ENCODE assay signal across 20 cellular contexts in genomic region chr17:82250868-82251500, GRCh38. TPM values are rescaled to one million over a fixed set of nuclear protein-coding genes. Genes with fewer than 3 reads are reported as not detected.
DNase-seq lines count a peak whose midpoint lies in the region; ATAC-seq and TF ChIP-seq lines count a peak whose summit lies in the region.
"Had no signal": no experiment of that assay in that cellular context is flagged by ENCODE, and none has a peak within 500 bp of the region (broad histone marks: within the 10 kb centered on the region; RNA-seq: fewer than 3 reads in every experiment).

No MANE protein-coding gene starts in this region.

- no peak for TF ChIP-seq CTCF in lower lobe of right lung (IDR thresholded peaks at IDR 0.05)

- H3K27ac ChIP-seq in lower lobe of right lung (no peak overlapping the region), stomach smooth muscle (ENCODE audit: low read length) (peak overlapping the region; percentile 46)
- H3K27ac ChIP-seq: pancreas, upper lobe of left lung had no signal

- peaks cover 87% of the 10 kb centered on the region for H3K36me3 ChIP-seq in lower lobe of right lung
- peaks cover 66 to 67% of the 10 kb centered on the region in 2 donors for H3K36me3 ChIP-seq in stomach smooth muscle (ENCODE audit: control insufficient read depth in 2 of 2, insufficient read depth in 2 of 2, low read length in 2 of 2)

- H3K4me1 ChIP-seq in lower lobe of right lung: peaks cover 19% of the 10 kb centered on the region
- peaks cover 30% of the 10 kb centered on the region for H3K4me1 ChIP-seq in stomach smooth muscle (ENCODE audit: control insufficient read depth, insufficient read depth, low read length)
- H3K4me1 ChIP-seq: pancreas had no signal

- H3K4me3 ChIP-seq in lower lobe of right lung (no peak overlapping the region), stomach smooth muscle (ENCODE audit: low read length in 2 of 2) (no peak overlapping the region)
- H3K4me3 ChIP-seq: pancreas, stomach, upper lobe of left lung had no signal

- ATAC-seq in stimulated activated naive CD8-positive, alpha-beta T cell treated with anti-CD3 and anti-CD28 coated beads, Interleukin-15, Interleukin-2, amounts not matched to agents 100 U/mL and 50 U/mL, for 24 hours: no peak
- no peak for ATAC-seq in lower lobe of right lung
- ATAC-seq: pancreas had no signal

- H3K9me3 Mint-ChIP-seq in stimulated activated naive CD8-positive, alpha-beta T cell treated with anti-CD3 and anti-CD28 coated beads, Interleukin-15, Interleukin-2, amounts not matched to agents 100 ng/mL and 50 ng/mL, for 24 hours: no peaks in the 10 kb centered on the region
- H3K9me3 Mint-ChIP-seq in activated naive CD8-positive, alpha-beta T cell treated with anti-CD3 and anti-CD28 coated beads for 36 hours: peaks cover 1% of the 10 kb centered on the region
- H3K9me3 Mint-ChIP-seq: central memory CD8-positive, alpha-beta T cell had no signal

- H3K27me3 ChIP-seq in lower lobe of right lung (ENCODE audit: low read depth) (no peaks in the 10 kb centered on the region), stomach smooth muscle (ENCODE audit: control insufficient read depth in 1 of 2, insufficient read depth in 2 of 2, low read length in 2 of 2) (no peaks in the 10 kb centered on the region)
- H3K27me3 ChIP-seq: pancreas, stomach, upper lobe of left lung had no signal

- H3K9ac ChIP-seq in stomach smooth muscle (ENCODE audit: low read length in 2 of 2): peak overlapping the region in 1 of 2 donors; percentile 13

- H3K27ac Mint-ChIP-seq in stimulated activated naive CD8-positive, alpha-beta T cell treated with anti-CD3 and anti-CD28 coated beads, Interleukin-15, Interleukin-2, amounts not matched to agents 100 ng/mL and 50 ng/mL, for 24 hours: peak overlapping the region; percentile 83
- H3K27ac Mint-ChIP-seq in activated naive CD8-positive, alpha-beta T cell treated with anti-CD3 and anti-CD28 coated beads for 36 hours: peak overlapping the region; percentile 51

- peaks cover 8% of the 10 kb centered on the region for H3K4me1 Mint-ChIP-seq in stimulated activated naive CD8-positive, alpha-beta T cell treated with anti-CD3 and anti-CD28 coated beads, Interleukin-15, Interleukin-2, amounts not matched to agents 100 ng/mL and 50 ng/mL, for 24 hours (ENCODE audit: low read depth)
- peaks cover 13% of the 10 kb centered on the region for H3K4me1 Mint-ChIP-seq in activated naive CD8-positive, alpha-beta T cell treated with anti-CD3 and anti-CD28 coated beads for 36 hours

- H3K9me3 ChIP-seq in lower lobe of right lung (no peaks in the 10 kb centered on the region), stomach smooth muscle (ENCODE audit: control insufficient read depth in 2 of 2, low read length in 2 of 2) (no peaks in the 10 kb centered on the region)
- H3K9me3 ChIP-seq: pancreas, stomach, upper lobe of left lung had no signal

- H3K4me3 Mint-ChIP-seq in stimulated activated naive CD8-positive, alpha-beta T cell treated with anti-CD3 and anti-CD28 coated beads, Interleukin-15, Interleukin-2, amounts not matched to agents 100 ng/mL and 50 ng/mL, for 24 hours: no peak overlapping the region
- H3K4me3 Mint-ChIP-seq in activated naive CD8-positive, alpha-beta T cell treated with anti-CD3 and anti-CD28 coated beads for 36 hours: no peak overlapping the region
- H3K4me3 Mint-ChIP-seq: central memory CD8-positive, alpha-beta T cell had no signal

- H3K36me3 Mint-ChIP-seq in stimulated activated naive CD8-positive, alpha-beta T cell treated with anti-CD3 and anti-CD28 coated beads, Interleukin-15, Interleukin-2, amounts not matched to agents 100 ng/mL and 50 ng/mL, for 24 hours (ENCODE audit: low read depth): peaks cover 63% of the 10 kb centered on the region
- peaks cover 42% of the 10 kb centered on the region for H3K36me3 Mint-ChIP-seq in activated naive CD8-positive, alpha-beta T cell treated with anti-CD3 and anti-CD28 coated beads for 36 hours

- intact Hi-C loops in lower lobe of right lung (cut with DNase I): no loop called here

- DNase-seq in stimulated activated naive CD8-positive, alpha-beta T cell treated with anti-CD3 and anti-CD28 coated beads, Interleukin-15, Interleukin-2, amounts not matched to agents 100 U/mL and 50 U/mL, for 24 hours: no peak
- no peak for DNase-seq in activated naive CD8-positive, alpha-beta T cell treated with anti-CD3 and anti-CD28 coated beads for 36 hours
- DNase-seq in lower lobe of right lung (peak; percentile 37), hepatic stellate cell (ENCODE audit: low spot score) (no peak), A172 (ENCODE audit: low spot score) (no peak), SW 1271 (lab: John Stamatoyannopoulos, UW) (no peak)
- DNase-seq: activated CD4-positive, alpha-beta T cell treated with anti-CD3 and anti-CD28 coated beads, Interleukin-2, amount 50 U/mL, for 4 hours; activated T-cell treated with anti-CD3 and anti-CD28 coated beads, Interleukin-2, amount 50 U/mL, for 48 hours; effector CD4-positive, alpha-beta T cell; NCI-H1105 treated with DMSO at 0.1 percent for 48 hours; NCI-H2081 treated with DMSO at 0.1 percent for 48 hours; NCI-H446 treated with DMSO at 0.1 percent for 48 hours; NK-92 treated with Interleukin-12 subunit alpha and Interleukin-12 subunit beta, amount 100 ng/mL, for 24 hours; RPMI8226; stomach had no signal

- H3K27me3 Mint-ChIP-seq in stimulated activated naive CD8-positive, alpha-beta T cell treated with anti-CD3 and anti-CD28 coated beads, Interleukin-15, Interleukin-2, amounts not matched to agents 100 ng/mL and 50 ng/mL, for 24 hours: no peaks in the 10 kb centered on the region
- no peaks in the 10 kb centered on the region for H3K27me3 Mint-ChIP-seq in activated naive CD8-positive, alpha-beta T cell treated with anti-CD3 and anti-CD28 coated beads for 36 hours
- H3K27me3 Mint-ChIP-seq: central memory CD8-positive, alpha-beta T cell had no signal

RNA-seq across cellular contexts. Expression of gene SLC16A3, which starts 22.1 kb away (rescaled TPM):
- 10 to 100 TPM; 75.8 to 79.3 TPM for total RNA-seq in activated naive CD8-positive, alpha-beta T cell treated with anti-CD3 and anti-CD28 coated beads for 36 hours
- total RNA-seq in lower lobe of right lung: 81.9 TPM
- 65.3 and 66.7 TPM in 2 replicates for total RNA-seq in A172 (2014; rRNA removed; shearing (Covaris generic))

RNA-seq across cellular contexts. Expression of gene CSNK1D, which starts 22.5 kb away (rescaled TPM):
- 100 to 1,000 TPM; 110 to 115 TPM for total RNA-seq in activated naive CD8-positive, alpha-beta T cell treated with anti-CD3 and anti-CD28 coated beads for 36 hours
- 146 TPM for total RNA-seq in lower lobe of right lung
- 19.9 and 20.9 TPM in 2 replicates for total RNA-seq in A172 (2014; rRNA removed; shearing (Covaris generic))

RNA-seq across cellular contexts. Expression of gene CCDC57, which starts 38.3 kb away (rescaled TPM):
- 10 to 100 TPM; 59.5 to 65.1 TPM for total RNA-seq in activated naive CD8-positive, alpha-beta T cell treated with anti-CD3 and anti-CD28 coated beads for 36 hours
- 63.4 TPM for total RNA-seq in lower lobe of right lung
- total RNA-seq in A172 (2014; rRNA removed; shearing (Covaris generic)): 8.9 and 14.6 TPM in 2 replicates
